ENCODE assay signal across 10 cellular contexts in genomic region chr13:113997845-113998751, GRCh38. TPM values are rescaled to one million over a fixed set of nuclear protein-coding genes. Genes with fewer than 3 reads are reported as not detected.
A peak's percentile ranks its signal among the peaks of the same experiment; 100 is the strongest.
DNase-seq lines count a peak whose midpoint lies in the region; ATAC-seq lines count a peak whose summit lies in the region.
"Had no signal": no experiment of that assay in that cellular context is flagged by ENCODE, and none has a peak within 500 bp of the region (broad histone marks: within the 10 kb centered on the region; RNA-seq: fewer than 3 reads in every experiment).

No MANE protein-coding gene starts in this region.

- H3K4me1 Mint-ChIP-seq in natural killer cell treated with Interleukin-12 subunit alpha and Interleukin-12 subunit beta and Interleukin-15 and Interleukin-18, amount 100 ng/mL, for 72 hours (ENCODE audit: low read depth in 2 of 2): peaks cover 3 to 6% of the 10 kb centered on the region in 2 donors

- DNase-seq in AG08396 (ENCODE audit: low spot score): peak; percentile 85
- peak; percentile 30 for DNase-seq in NCI-H2171 (lab: John Stamatoyannopoulos, UW)
- peak; percentile 54 for DNase-seq in epidermal melanocyte (ENCODE audit: insufficient read length, low spot score)
- peak; percentile 37 for DNase-seq in natural killer cell treated with Interleukin-12 subunit alpha and Interleukin-12 subunit beta and Interleukin-15 and Interleukin-18, amount 100 ng/mL, for 72 hours (ENCODE audit: low spot score)
- no peak for DNase-seq in RPMI8226
- no peak for DNase-seq in activated T-cell treated with anti-CD3 and anti-CD28 coated beads, Interleukin-2, amount 50 U/mL, for 48 hours
- DNase-seq: DMS153, NCI-H2029 treated with DMSO at 0.1 percent for 48 hours had no signal

- no peaks in the 10 kb centered on the region for H3K36me3 Mint-ChIP-seq in natural killer cell treated with Interleukin-12 subunit alpha and Interleukin-12 subunit beta and Interleukin-15 and Interleukin-18, amount 100 ng/mL, for 72 hours

- peak overlapping the region; percentile 13 to 61 for H3K27ac Mint-ChIP-seq in natural killer cell treated with Interleukin-12 subunit alpha and Interleukin-12 subunit beta and Interleukin-15 and Interleukin-18, amount 100 ng/mL, for 72 hours

- H3K4me3 Mint-ChIP-seq in natural killer cell treated with Interleukin-12 subunit alpha and Interleukin-12 subunit beta and Interleukin-15 and Interleukin-18, amount 100 ng/mL, for 72 hours: no peak overlapping the region

- no peaks in the 10 kb centered on the region for H3K27me3 Mint-ChIP-seq in natural killer cell treated with Interleukin-12 subunit alpha and Interleukin-12 subunit beta and Interleukin-15 and Interleukin-18, amount 100 ng/mL, for 72 hours

- H3K9me3 Mint-ChIP-seq in natural killer cell treated with Interleukin-12 subunit alpha and Interleukin-12 subunit beta and Interleukin-15 and Interleukin-18, amount 100 ng/mL, for 72 hours: no peaks in the 10 kb centered on the region

- ATAC-seq in natural killer cell treated with Interleukin-12 subunit alpha and Interleukin-12 subunit beta and Interleukin-15 and Interleukin-18, amount 100 ng/mL, for 72 hours: no peak
- ATAC-seq in GM21737 (IDR thresholded peaks at IDR 0.05; ENCODE audit: unreplicated experiment) (no peak), GM21423 (IDR thresholded peaks at IDR 0.05; ENCODE audit: unreplicated experiment) (no peak)

RNA-seq across cellular contexts. Expression of gene C13orf46, which starts 24.2 kb away (rescaled TPM):
- 1 to 10 TPM in 1 of 2 donors, under 1 TPM in 1; 0.64 to 1.4 TPM for total RNA-seq in natural killer cell treated with Interleukin-12 subunit alpha and Interleukin-12 subunit beta and Interleukin-15 and Interleukin-18, amount 100 ng/mL, for 72 hours

Comparison
In these comparisons a context has a peak if more than half of its experiments do, and no peak if none do; other contexts are left out.
1. DNase-seq: peak in AG08396 (single experiment), NCI-H2171 (single experiment), epidermal melanocyte (single experiment) and natural killer cell treated with Interleukin-12 subunit alpha and Interleukin-12 subunit beta and Interleukin-15 and Interleukin-18, amount 100 ng/mL, for 72 hours (single experiment); none in RPMI8226 (single experiment) and activated T-cell treated with anti-CD3 and anti-CD28 coated beads, Interleukin-2, amount 50 U/mL, for 48 hours (0 of 2).